8 cellular contexts compared by ENCODE assay signal in the genomic region with DNA sequence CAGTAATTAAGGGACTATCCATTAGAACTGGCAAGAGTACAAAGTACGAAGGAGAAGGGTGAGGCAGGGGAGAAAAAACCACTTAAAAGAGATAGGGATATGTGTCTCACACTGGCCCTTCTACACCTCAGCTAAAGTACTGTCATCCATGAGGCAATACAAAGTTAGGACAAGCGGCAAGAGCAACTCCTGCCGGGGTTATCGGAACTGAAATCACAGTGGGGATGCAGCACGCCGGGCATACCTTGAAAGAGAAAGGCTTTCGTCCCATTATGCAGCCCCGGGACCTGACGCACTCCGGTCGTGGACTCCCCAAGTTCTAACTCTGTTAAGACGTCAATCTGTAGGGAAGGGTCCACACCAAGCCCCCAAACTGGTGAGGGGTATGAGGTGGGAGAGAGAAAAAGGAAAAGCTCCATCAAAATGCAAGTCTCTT. TPM values are rescaled to one million over a fixed set of nuclear protein-coding genes. Genes with fewer than 3 reads are reported as not detected.
DNase-seq lines count a peak whose midpoint lies in the region; ATAC-seq, FAIRE-seq and TF ChIP-seq lines count a peak whose summit lies in the region.

No MANE protein-coding gene starts in this region.

- peaks cover 29% of the 10 kb centered on the region for H3K4me1 Mint-ChIP-seq in activated CD8-positive, alpha-beta T cell treated with anti-CD3 and anti-CD28 coated beads for 36 hours (ENCODE audit: low read depth)

- DNase-seq in stimulated activated CD4-positive, alpha-beta T cell treated with anti-CD3 and anti-CD28 coated beads, Interleukin-12 subunit alpha, Interleukin-12 subunit beta, amount 100 ng/mL, for 4 hours: peak; percentile 8
- no peak for DNase-seq in stimulated activated CD4-positive, alpha-beta T cell treated with anti-CD3 and anti-CD28 coated beads, Interleukin-1b, Interleukin-23, amount 100 ng/mL, for 48 hours
- DNase-seq in activated CD8-positive, alpha-beta T cell treated with anti-CD3 and anti-CD28 coated beads for 36 hours: peak; percentile 45
- DNase-seq in NCI-H2196 (lab: John Stamatoyannopoulos, UW; ENCODE audit: unreplicated experiment) (no peak), H54 (ENCODE audit: insufficient read length, low spot score) (no peak)

- TF ChIP-seq POLR2A in gastroesophageal sphincter (IDR thresholded peaks at IDR 0.05): no peak
- no peak for TF ChIP-seq POLR2A in H54 (IDR thresholded peaks at IDR 0.05; ENCODE audit: low read depth, low read length)

- TF ChIP-seq CTCF in activated CD8-positive, alpha-beta T cell treated with anti-CD3 and anti-CD28 coated beads for 36 hours (IDR thresholded peaks at IDR 0.05): no peak
- TF ChIP-seq CTCF in gastroesophageal sphincter (IDR thresholded peaks at IDR 0.05): no peak

- H3K4me3 ChIP-seq in gastroesophageal sphincter: peak overlapping the region; percentile 41 to 61
- H3K4me3 ChIP-seq in skin epidermis: peak overlapping the region; percentile 36 to 62 (median 45)

- CTCF ChIA-PET in activated CD8-positive, alpha-beta T cell treated with anti-CD3 and anti-CD28 coated beads for 36 hours (lab: Charles Lee): interaction anchor here (0.8 to 8.6 kb wide), 23 partner anchors 13 to 123 kb away, joined by 3 to 172 read pairs (median 5); no protein-coding TSS in a partner anchor

- peak; percentile 3 for ATAC-seq in activated CD8-positive, alpha-beta T cell treated with anti-CD3 and anti-CD28 coated beads for 36 hours
- ATAC-seq in gastroesophageal sphincter (no peak), HG02798 (IDR thresholded peaks at IDR 0.05; ENCODE audit: poor library complexity, unreplicated experiment) (no peak)

- 3 to 5% methylated on average over 5 to 6 of the region's 12 CpGs for WGBS in gastroesophageal sphincter (ENCODE audit: low coverage in 1 of 2), 2 donors

- H3K27ac Mint-ChIP-seq in activated CD8-positive, alpha-beta T cell treated with anti-CD3 and anti-CD28 coated beads for 36 hours: peak overlapping the region; percentile 96

- H3K36me3 ChIP-seq in gastroesophageal sphincter: no peaks in the 10 kb centered on the region

- H3K27me3 ChIP-seq in gastroesophageal sphincter: peaks cover 75% of the 10 kb centered on the region

- H3K4me3 Mint-ChIP-seq in activated CD8-positive, alpha-beta T cell treated with anti-CD3 and anti-CD28 coated beads for 36 hours: peak overlapping the region; percentile 98

- no peaks in the 10 kb centered on the region for H3K27me3 Mint-ChIP-seq in activated CD8-positive, alpha-beta T cell treated with anti-CD3 and anti-CD28 coated beads for 36 hours

- no peak for FAIRE-seq in H54 (lab: Jason Lieb, UNC)

- peaks cover 14% of the 10 kb centered on the region for H3K9me3 Mint-ChIP-seq in activated CD8-positive, alpha-beta T cell treated with anti-CD3 and anti-CD28 coated beads for 36 hours

- H3K36me3 Mint-ChIP-seq in activated CD8-positive, alpha-beta T cell treated with anti-CD3 and anti-CD28 coated beads for 36 hours (ENCODE audit: low read depth): peaks cover 33% of the 10 kb centered on the region

- peaks cover 3 to 27% (median 11%) of the 10 kb centered on the region in 3 donors for H3K4me1 ChIP-seq in gastroesophageal sphincter

- intact Hi-C loops in activated CD8-positive, alpha-beta T cell treated with anti-CD3 and anti-CD28 coated beads for 36 hours (cut with micrococcal nuclease): loop anchor here (2.0 to 5.0 kb wide), 3 partner anchors 38 to 98 kb away; no protein-coding TSS in a partner anchor

- TF ChIP-seq EP300 in gastroesophageal sphincter (IDR thresholded peaks at IDR 0.05): no peak

- H3K9me3 ChIP-seq in gastroesophageal sphincter: peaks cover 0 to 4% (median 0%) of the 10 kb centered on the region in 3 donors

- H3K27ac ChIP-seq in gastroesophageal sphincter: no peak overlapping the region
- peak overlapping the region in 3 of 21 experiments; percentile 19 to 52 (median 20) for H3K27ac ChIP-seq in skin epidermis

- POLR2A ChIA-PET in activated CD8-positive, alpha-beta T cell treated with anti-CD3 and anti-CD28 coated beads for 36 hours (lab: Charles Lee): interaction anchor here (0.7 to 3.4 kb wide), 11 partner anchors 8 to 121 kb away, joined by 3 to 31 read pairs (median 8); no protein-coding TSS in a partner anchor

RNA-seq across cellular contexts. Expression of a gene that starts 1.1 kb away (rescaled TPM):
- 100 to 1,000 TPM in 1 of 2 experiments, 10 to 100 TPM in 1; 99.7 to 106 TPM for total RNA-seq in activated CD8-positive, alpha-beta T cell treated with anti-CD3 and anti-CD28 coated beads for 36 hours
- total RNA-seq in gastroesophageal sphincter: 10 to 100 TPM in 1 of 4 donors, 1 to 10 TPM in 1, under 1 TPM in 1, not detected in 1; 0.12 to 42.0 (median 2.0) TPM

Comparison
In these comparisons a context has a peak if more than half of its experiments do, and no peak if none do; other contexts are left out.
1. DNase-seq: peak in stimulated activated CD4-positive, alpha-beta T cell treated with anti-CD3 and anti-CD28 coated beads, Interleukin-12 subunit alpha, Interleukin-12 subunit beta, amount 100 ng/mL, for 4 hours (single experiment) and activated CD8-positive, alpha-beta T cell treated with anti-CD3 and anti-CD28 coated beads for 36 hours (single experiment); none in stimulated activated CD4-positive, alpha-beta T cell treated with anti-CD3 and anti-CD28 coated beads, Interleukin-1b, Interleukin-23, amount 100 ng/mL, for 48 hours (single experiment), NCI-H2196 (single experiment) and H54 (single experiment).